ENCODE assay signal across 8 cellular contexts in genomic region chr3:8500966-8501365, GRCh38. TPM values are rescaled to one million over a fixed set of nuclear protein-coding genes. Genes with fewer than 3 reads are reported as not detected.
DNase-seq lines count a peak whose midpoint lies in the region; FAIRE-seq and TF ChIP-seq lines count a peak whose summit lies in the region.

No MANE protein-coding gene starts in this region.

- no peaks in the 10 kb centered on the region for H4K20me1 ChIP-seq in astrocyte (ENCODE audit: insufficient read depth, low read length)

- H3K4me3 ChIP-seq in HUES64 (ENCODE audit: low read length) (peak overlapping the region; percentile 54), astrocyte (ENCODE audit: insufficient read depth, low read depth, low read length) (peak overlapping the region; percentile 55), kidney epithelial cell (ENCODE audit: low read depth, low read length) (peak overlapping the region; percentile 49), stomach (peak overlapping the region; percentile 40 to 52 (median 46))

- no peaks in the 10 kb centered on the region for H3K27me3 ChIP-seq in HUES64 (ENCODE audit: insufficient read depth, low read length)
- no peaks in the 10 kb centered on the region for H3K27me3 ChIP-seq in astrocyte (ENCODE audit: insufficient read depth, low read length)
- no peaks in the 10 kb centered on the region for H3K27me3 ChIP-seq in kidney epithelial cell (ENCODE audit: control insufficient read depth, insufficient read depth, low read length)
- no peaks in the 10 kb centered on the region for H3K27me3 ChIP-seq in stomach

- 21% methylated on average over 5 of the region's 10 CpGs for WGBS in HUES64
- 3 to 8% (median 6%) methylated on average over 10 of the region's 10 CpGs for whole genome bisulfite sequencing in stomach, 5 donors

- peak overlapping the region; percentile 90 for H3K27ac ChIP-seq in HUES64 (ENCODE audit: low read depth, low read length)
- H3K27ac ChIP-seq in astrocyte (ENCODE audit: low read depth, low read length), result peak overlapping the region; percentile 93
- peak overlapping the region; percentile 87 to 95 (median 90) for H3K27ac ChIP-seq in stomach

- peak overlapping the region; percentile 90 for H3K4me3 Mint-ChIP-seq in astrocyte (ENCODE audit: unreplicated experiment)

- H3K36me3 Mint-ChIP-seq in astrocyte (ENCODE audit: low read depth, unreplicated experiment), result peaks cover 30% of the 10 kb centered on the region

- no peak overlapping the region for H2AFZ ChIP-seq in astrocyte (ENCODE audit: low read depth, low read length)

- DNase-seq in astrocyte (ENCODE audit: low read depth) (no peak), kidney epithelial cell (ENCODE audit: low read depth) (no peak), stomach (no peak), dermis blood vessel endothelial cell (no peak), T-helper 9 cell (no peak), NCI-H2171 treated with DMSO at 0.1 percent for 48 hours (lab: John Stamatoyannopoulos, UW) (no peak), D341Med (ENCODE audit: low spot score) (no peak)

- TF ChIP-seq CTCF in astrocyte (IDR thresholded peaks at IDR 0.05; ENCODE audit: insufficient read depth, low read depth, low read length) (no peak), kidney epithelial cell (IDR thresholded peaks at IDR 0.05; ENCODE audit: insufficient read depth, low read length, poor library complexity, severe bottlenecking) (no peak), stomach (IDR thresholded peaks at IDR 0.05) (no peak)

- H3K27ac Mint-ChIP-seq in astrocyte (ENCODE audit: unreplicated experiment), result peak overlapping the region; percentile 99

- peaks cover 68% of the 10 kb centered on the region for H3K4me1 ChIP-seq in HUES64 (ENCODE audit: insufficient read depth, low read length)
- H3K4me1 ChIP-seq in astrocyte (ENCODE audit: insufficient read depth, low read length), result peaks cover 62% of the 10 kb centered on the region
- peaks cover 20 to 54% (median 40%) of the 10 kb centered on the region in 4 donors for H3K4me1 ChIP-seq in stomach

- TF ChIP-seq EP300 in stomach (IDR thresholded peaks at IDR 0.05), result no peak

- H3K27me3 Mint-ChIP-seq in astrocyte (ENCODE audit: low read depth, unreplicated experiment), result no peaks in the 10 kb centered on the region

- H3K4me1 Mint-ChIP-seq in astrocyte (ENCODE audit: low read depth, unreplicated experiment), result peaks cover 53% of the 10 kb centered on the region

- H3K9me3 ChIP-seq in HUES64 (ENCODE audit: insufficient read depth, low read depth, low read length) (no peaks in the 10 kb centered on the region), astrocyte (ENCODE audit: insufficient read depth, low read depth, low read length) (no peaks in the 10 kb centered on the region), stomach (no peaks in the 10 kb centered on the region)

- H3K4me2 ChIP-seq in astrocyte (ENCODE audit: low read length), result peak overlapping the region; percentile 85

- peak overlapping the region; percentile 77 for H3K9ac ChIP-seq in HUES64 (ENCODE audit: low read depth, low read length)
- peak overlapping the region; percentile 91 for H3K9ac ChIP-seq in astrocyte (ENCODE audit: low read length)

- intact Hi-C loops in stomach (cut with DNase I; ENCODE audit: low total_unique reads), result no loop called here

- TF ChIP-seq POLR2A in stomach (IDR thresholded peaks at IDR 0.05), result no peak

- no peak for FAIRE-seq in astrocyte (lab: Jason Lieb, UNC)

- peaks cover 27% of the 10 kb centered on the region for H3K79me2 ChIP-seq in astrocyte (ENCODE audit: insufficient read depth, low read length)

- H3K36me3 ChIP-seq in HUES64 (ENCODE audit: insufficient read depth, low read length) (0 out of 2 replicates have a peak, but pooled peaks cover 1% of the 10 kb centered on the region), astrocyte (ENCODE audit: insufficient read depth, low read length) (no peaks in the 10 kb centered on the region), kidney epithelial cell (ENCODE audit: control insufficient read depth, insufficient read depth, low read length) (no peaks in the 10 kb centered on the region), stomach (no peaks in the 10 kb centered on the region)

- peaks cover 1% of the 10 kb centered on the region for H3K9me3 Mint-ChIP-seq in astrocyte (ENCODE audit: unreplicated experiment)

RNA-seq across cellular contexts. Expression of gene LMCD1, which starts 0.7 kb away (rescaled TPM):
- 20.9 TPM for polyA plus RNA-seq in HUES64 (2013, experiment 1 of 2)
- polyA plus RNA-seq in HUES64 (2013, experiment 2 of 2), result 19.7 TPM
- total RNA-seq in astrocyte (374 and 437 TPM in 2 replicates), kidney epithelial cell (221 and 264 TPM in 2 replicates), stomach (10 to 100 TPM in 3 of 5 donors, under 1 TPM in 2; 0.58 to 42.3 (median 17.4) TPM), dermis blood vessel endothelial cell (39.9 and 106 TPM in 2 replicates)
- 10 to 100 TPM; 21.0 to 60.2 (median 45.5) TPM for polyA plus RNA-seq in stomach
